ENCODE assay signal across 8 cellular contexts in the genomic region with DNA sequence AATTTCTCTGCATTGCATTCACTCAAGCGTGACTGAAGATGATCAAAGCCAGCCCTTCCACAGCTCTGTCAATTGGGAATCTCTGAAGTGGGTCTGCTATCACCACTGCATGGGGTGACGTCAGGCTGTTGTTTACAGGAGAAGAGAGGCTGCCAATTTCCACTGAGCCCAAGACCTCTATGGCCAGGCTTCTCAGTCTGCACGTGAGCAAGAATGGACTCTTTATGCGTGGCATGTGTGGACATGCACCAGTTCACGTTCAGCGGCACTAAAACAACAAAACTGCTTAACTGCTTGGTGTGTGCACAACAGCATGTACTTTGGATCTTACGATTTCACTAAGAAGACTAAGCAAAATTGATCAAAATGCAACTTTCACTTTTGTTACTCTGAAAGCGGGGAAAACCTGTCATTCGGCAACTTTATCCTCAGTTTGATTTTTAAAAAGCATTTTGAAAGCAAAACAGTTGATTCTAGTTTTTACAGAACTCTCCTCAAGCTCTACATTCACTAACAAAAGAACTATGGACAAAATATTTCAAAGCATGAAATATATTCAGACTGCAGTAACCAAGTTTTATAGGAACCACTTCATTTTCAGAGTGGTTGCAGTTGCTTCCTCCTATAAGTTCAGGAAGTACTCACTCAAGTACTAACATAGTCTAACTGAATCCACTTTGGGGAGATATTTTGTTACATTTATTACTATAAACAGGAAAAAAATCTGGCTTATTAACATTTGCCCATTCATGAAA.
DNase-seq lines count a peak whose midpoint lies in the region; ATAC-seq and TF ChIP-seq lines count a peak whose summit lies in the region.

No MANE protein-coding gene starts in this region.

- intact Hi-C loops in body of pancreas (cut with DNase I): no loop called here

- H3K9ac ChIP-seq in skeletal muscle satellite cell (ENCODE audit: low read depth, low read length): peak overlapping the region; percentile 67

- H3K36me3 ChIP-seq in body of pancreas (replicated peaks in 1 of 2; ENCODE audit: insufficient read depth in 1 of 2, low read depth in 2 of 2): no peaks in the 10 kb centered on the region
- H3K36me3 ChIP-seq in skeletal muscle satellite cell (ENCODE audit: insufficient read depth, low read length): no peaks in the 10 kb centered on the region

- 0 to 3% methylated on average over 9 of the region's 9 CpGs for WGBS in body of pancreas, 2 donors

- no peak overlapping the region for H3K4me3 ChIP-seq in body of pancreas
- peak overlapping the region; percentile 69 for H3K4me3 ChIP-seq in skeletal muscle satellite cell (ENCODE audit: low read length)

- no peak for TF ChIP-seq CTCF in body of pancreas (IDR thresholded peaks at IDR 0.05)
- no peak for TF ChIP-seq CTCF in GM20000 (IDR thresholded peaks at IDR 0.05; ENCODE audit: extremely low read depth, missing control alignments)

- peak; percentile 97 for ATAC-seq in body of pancreas
- ATAC-seq in GM21526 (IDR thresholded peaks at IDR 0.05; ENCODE audit: low FRiP score, unreplicated experiment): no peak

- H3K9me3 ChIP-seq in body of pancreas (no peaks in the 10 kb centered on the region), skeletal muscle satellite cell (replicated peaks; ENCODE audit: low read length) (no peaks in the 10 kb centered on the region)

- DNase-seq in EL: peak; percentile 84
- peak; percentile 73 for DNase-seq in LoVo (ENCODE audit: low spot score)
- peak; percentile 33 for DNase-seq in T follicular helper cell (ENCODE audit: low read depth)
- DNase-seq in body of pancreas: peak; percentile 75 to 90 (median 84)
- peak; percentile 86 for DNase-seq in iris pigment epithelial cell (ENCODE audit: low read depth)
- no peak for DNase-seq in GM20000 (ENCODE audit: low spot score)

- H3K4me2 ChIP-seq in skeletal muscle satellite cell (ENCODE audit: low read length): peak overlapping the region; percentile 95

- peak in 2 of 3 donors; percentile 63 to 67 for TF ChIP-seq POLR2A in body of pancreas (IDR thresholded peaks at IDR 0.05)

- H3K27me3 ChIP-seq in body of pancreas (no peaks in the 10 kb centered on the region), skeletal muscle satellite cell (ENCODE audit: control insufficient read depth, insufficient read depth, low read length) (no peaks in the 10 kb centered on the region)

- H3K27ac ChIP-seq in body of pancreas: peak overlapping the region; percentile 26 to 87 (median 71)

- H3K4me1 ChIP-seq in body of pancreas: peaks cover 34% of the 10 kb centered on the region
- H3K4me1 ChIP-seq in skeletal muscle satellite cell (ENCODE audit: control insufficient read depth, insufficient read depth, low read length): peaks cover 31% of the 10 kb centered on the region
